ENCODE assay signal across 4 cellular contexts in genomic region chr7:22913116-22913515, GRCh38.
"Had no signal": no experiment of that assay in that cellular context is flagged by ENCODE, and none has a peak within 500 bp of the region (broad histone marks: within the 10 kb centered on the region; RNA-seq: fewer than 3 reads in every experiment).

No MANE protein-coding gene starts in this region.

- DNase-seq: H9, HCEC 1CT, KBM-7 had no signal

- H2AFZ ChIP-seq: GM23338 had no signal

- ATAC-seq: GM23338 had no signal

- H3K4me3 ChIP-seq: GM23338 had no signal

- H3K4me2 ChIP-seq: GM23338 had no signal
